Comparison of ENCODE assay signal across 9 cellular contexts in genomic region chr16:54282202-54282922, GRCh38. TPM values are rescaled to one million over a fixed set of nuclear protein-coding genes. Genes with fewer than 3 reads are reported as not detected.
A peak's percentile ranks its signal among the peaks of the same experiment; 100 is the strongest.
DNase-seq lines count a peak whose midpoint lies in the region; ATAC-seq and TF ChIP-seq lines count a peak whose summit lies in the region.
"Had no signal": no experiment of that assay in that cellular context is flagged by ENCODE, and none has a peak within 500 bp of the region (broad histone marks: within the 10 kb centered on the region; RNA-seq: fewer than 3 reads in every experiment).

No MANE protein-coding gene starts in this region.

- H3K27me3 Mint-ChIP-seq in activated CD4-positive, alpha-beta memory T cell treated with anti-CD3 and anti-CD28 coated beads for 36 hours, result peaks cover 57% of the 10 kb centered on the region
- peaks cover 62% of the 10 kb centered on the region for H3K27me3 Mint-ChIP-seq in activated CD4-positive, alpha-beta memory T cell treated with anti-CD3 and anti-CD28 coated beads, Interleukin-2, amount 10 ng/mL, durations not matched to agents 7 days and 5 days
- peaks cover 90% of the 10 kb centered on the region for H3K27me3 Mint-ChIP-seq in WTC11 (ENCODE audit: low read depth)
- peaks cover 69% of the 10 kb centered on the region for H3K27me3 Mint-ChIP-seq in stimulated activated naive CD8-positive, alpha-beta T cell treated with anti-CD3 and anti-CD28 coated beads, Interleukin-15, Interleukin-2, amounts not matched to agents 100 ng/mL and 50 ng/mL, for 24 hours

- ATAC-seq in WTC11 (peak; percentile 7), HG03571 (IDR thresholded peaks at IDR 0.05; ENCODE audit: unreplicated experiment) (no peak), GM21381 (IDR thresholded peaks at IDR 0.05; ENCODE audit: unreplicated experiment) (no peak), HG02852 (IDR thresholded peaks at IDR 0.05; ENCODE audit: unreplicated experiment) (no peak)

- peaks cover 21% of the 10 kb centered on the region for H3K4me1 Mint-ChIP-seq in activated CD4-positive, alpha-beta memory T cell treated with anti-CD3 and anti-CD28 coated beads for 36 hours (ENCODE audit: low read depth)
- peaks cover 24% of the 10 kb centered on the region for H3K4me1 Mint-ChIP-seq in activated CD4-positive, alpha-beta memory T cell treated with anti-CD3 and anti-CD28 coated beads, Interleukin-2, amount 10 ng/mL, durations not matched to agents 7 days and 5 days
- peaks cover 37% of the 10 kb centered on the region for H3K4me1 Mint-ChIP-seq in WTC11
- peaks cover 24% of the 10 kb centered on the region for H3K4me1 Mint-ChIP-seq in stimulated activated naive CD8-positive, alpha-beta T cell treated with anti-CD3 and anti-CD28 coated beads, Interleukin-15, Interleukin-2, amounts not matched to agents 100 ng/mL and 50 ng/mL, for 24 hours (ENCODE audit: low read depth)

- TF ChIP-seq CTCF in WTC11 (IDR thresholded peaks at IDR 0.05), result peak; percentile 50; the same call in 1 of the 2 replicates
- TF ChIP-seq CTCF in hepatocyte (IDR thresholded peaks at IDR 0.05; ENCODE audit: poor library complexity), result peak; percentile 80

- H4K20me1 ChIP-seq in hepatocyte (ENCODE audit: insufficient read depth, poor library complexity, severe bottlenecking), result no peaks in the 10 kb centered on the region

- H3K27ac Mint-ChIP-seq in activated CD4-positive, alpha-beta memory T cell treated with anti-CD3 and anti-CD28 coated beads for 36 hours, result no peak overlapping the region
- H3K27ac Mint-ChIP-seq in activated CD4-positive, alpha-beta memory T cell treated with anti-CD3 and anti-CD28 coated beads, Interleukin-2, amount 10 ng/mL, durations not matched to agents 7 days and 5 days, result no peak overlapping the region
- H3K27ac Mint-ChIP-seq in WTC11, result no peak overlapping the region
- H3K27ac Mint-ChIP-seq in stimulated activated naive CD8-positive, alpha-beta T cell treated with anti-CD3 and anti-CD28 coated beads, Interleukin-15, Interleukin-2, amounts not matched to agents 100 ng/mL and 50 ng/mL, for 24 hours, result no peak overlapping the region

- H3K9me3 Mint-ChIP-seq in activated CD4-positive, alpha-beta memory T cell treated with anti-CD3 and anti-CD28 coated beads for 36 hours, result no peaks in the 10 kb centered on the region
- no peaks in the 10 kb centered on the region for H3K9me3 Mint-ChIP-seq in activated CD4-positive, alpha-beta memory T cell treated with anti-CD3 and anti-CD28 coated beads, Interleukin-2, amount 10 ng/mL, durations not matched to agents 7 days and 5 days
- no peaks in the 10 kb centered on the region for H3K9me3 Mint-ChIP-seq in WTC11
- no peaks in the 10 kb centered on the region for H3K9me3 Mint-ChIP-seq in stimulated activated naive CD8-positive, alpha-beta T cell treated with anti-CD3 and anti-CD28 coated beads, Interleukin-15, Interleukin-2, amounts not matched to agents 100 ng/mL and 50 ng/mL, for 24 hours

- 8% methylated on average over 37 of the region's 42 CpGs for WGBS in hepatocyte (ENCODE audit: low lambda C conversion rate, missing lambda C conversion rate)

- DNase-seq in activated CD4-positive, alpha-beta memory T cell treated with anti-CD3 and anti-CD28 coated beads for 36 hours, result peak; percentile 52
- DNase-seq in activated CD4-positive, alpha-beta memory T cell treated with anti-CD3 and anti-CD28 coated beads, Interleukin-2, amount 10 ng/mL, durations not matched to agents 7 days and 5 days, result no peak
- peak; percentile 79 for DNase-seq in WTC11 (ENCODE audit: low spot score)
- peak; percentile 78 for DNase-seq in hepatocyte (ENCODE audit: low spot score)

- peak overlapping the region; percentile 94 for H3K4me2 ChIP-seq in hepatocyte

- no peaks in the 10 kb centered on the region for H3K79me2 ChIP-seq in hepatocyte

- H3K36me3 ChIP-seq in hepatocyte (replicated peaks; ENCODE audit: insufficient read depth, low read depth), result no peaks in the 10 kb centered on the region

- no peaks in the 10 kb centered on the region for H3K9me3 ChIP-seq in hepatocyte (ENCODE audit: low read depth)

- peak overlapping the region; percentile 18 for H3K4me3 ChIP-seq in hepatocyte

- intact Hi-C loops in activated CD4-positive, alpha-beta memory T cell treated with anti-CD3 and anti-CD28 coated beads for 36 hours (cut with micrococcal nuclease), result loop anchor here (10.0 kb wide), 2 partner anchors 338 to 728 kb away; no protein-coding TSS in a partner anchor

- POLR2A ChIA-PET in activated CD4-positive, alpha-beta memory T cell treated with anti-CD3 and anti-CD28 coated beads for 36 hours (lab: Charles Lee), result no interaction called here
- POLR2A ChIA-PET in activated CD4-positive, alpha-beta memory T cell treated with anti-CD3 and anti-CD28 coated beads, Interleukin-2, amount 10 ng/mL, durations not matched to agents 7 days and 5 days (lab: Charles Lee), result no interaction called here
- POLR2A ChIA-PET in WTC11 (lab: Charles Lee), result no interaction called here

- CTCF ChIA-PET in activated CD4-positive, alpha-beta memory T cell treated with anti-CD3 and anti-CD28 coated beads for 36 hours (lab: Charles Lee), result interaction anchor here (0.6 to 1.1 kb wide), 3 partner anchors 173 to 663 kb away, joined by 3 to 4 read pairs (median 3); no protein-coding TSS in a partner anchor
- CTCF ChIA-PET in activated CD4-positive, alpha-beta memory T cell treated with anti-CD3 and anti-CD28 coated beads, Interleukin-2, amount 10 ng/mL, durations not matched to agents 7 days and 5 days (lab: Charles Lee), result interaction anchor here (0.7 to 1.4 kb wide), 4 partner anchors 70 to 528 kb away, joined by 3 to 6 read pairs (median 4); no protein-coding TSS in a partner anchor
- CTCF ChIA-PET in WTC11 (lab: Charles Lee), result interaction anchor here (0.6 to 2.7 kb wide), 29 partner anchors 9 to 733 kb away, joined by 3 to 12 read pairs (median 4); partner anchors contain the start of gene IRX5

- H3K4me1 ChIP-seq in hepatocyte (ENCODE audit: insufficient read depth), result peaks cover 38% of the 10 kb centered on the region

- no peak overlapping the region for H3K4me3 Mint-ChIP-seq in activated CD4-positive, alpha-beta memory T cell treated with anti-CD3 and anti-CD28 coated beads for 36 hours
- no peak overlapping the region for H3K4me3 Mint-ChIP-seq in activated CD4-positive, alpha-beta memory T cell treated with anti-CD3 and anti-CD28 coated beads, Interleukin-2, amount 10 ng/mL, durations not matched to agents 7 days and 5 days
- peak overlapping the region; percentile 72 for H3K4me3 Mint-ChIP-seq in WTC11
- H3K4me3 Mint-ChIP-seq in stimulated activated naive CD8-positive, alpha-beta T cell treated with anti-CD3 and anti-CD28 coated beads, Interleukin-15, Interleukin-2, amounts not matched to agents 100 ng/mL and 50 ng/mL, for 24 hours, result peak overlapping the region; percentile 13

- H3K9me2 ChIP-seq in hepatocyte (replicated peaks; ENCODE audit: insufficient read depth), result no peaks in the 10 kb centered on the region

- peaks cover 62% of the 10 kb centered on the region for H3K27me3 ChIP-seq in hepatocyte

- no peak overlapping the region for H3K27ac ChIP-seq in hepatocyte

- no peaks in the 10 kb centered on the region for H3K36me3 Mint-ChIP-seq in activated CD4-positive, alpha-beta memory T cell treated with anti-CD3 and anti-CD28 coated beads for 36 hours
- H3K36me3 Mint-ChIP-seq in activated CD4-positive, alpha-beta memory T cell treated with anti-CD3 and anti-CD28 coated beads, Interleukin-2, amount 10 ng/mL, durations not matched to agents 7 days and 5 days (ENCODE audit: low read depth), result peaks cover 7% of the 10 kb centered on the region
- no peaks in the 10 kb centered on the region for H3K36me3 Mint-ChIP-seq in WTC11
- no peaks in the 10 kb centered on the region for H3K36me3 Mint-ChIP-seq in stimulated activated naive CD8-positive, alpha-beta T cell treated with anti-CD3 and anti-CD28 coated beads, Interleukin-15, Interleukin-2, amounts not matched to agents 100 ng/mL and 50 ng/mL, for 24 hours (ENCODE audit: low read depth)

- H2AFZ ChIP-seq in hepatocyte, result peak overlapping the region; percentile 47

TF ChIP-seq in WTC11, 78 proteins besides CTCF, POLR2A, EP300 and RAD21:
- TF ChIP-seq JAZF1 (CRISPR knock-in tag; IDR thresholded peaks at IDR 0.05) (no peak), HMGXB4 (CRISPR knock-in tag; IDR thresholded peaks at IDR 0.05) (no peak), GTF2I (CRISPR knock-in tag; conservative IDR thresholded peaks at IDR 0.05) (0 out of 2 replicates have a peak, but pooled peaks have one; percentile 42), ZNF671 (CRISPR knock-in tag; IDR thresholded peaks at IDR 0.05) (no peak)
- TF ChIP-seq, protein P1, sequence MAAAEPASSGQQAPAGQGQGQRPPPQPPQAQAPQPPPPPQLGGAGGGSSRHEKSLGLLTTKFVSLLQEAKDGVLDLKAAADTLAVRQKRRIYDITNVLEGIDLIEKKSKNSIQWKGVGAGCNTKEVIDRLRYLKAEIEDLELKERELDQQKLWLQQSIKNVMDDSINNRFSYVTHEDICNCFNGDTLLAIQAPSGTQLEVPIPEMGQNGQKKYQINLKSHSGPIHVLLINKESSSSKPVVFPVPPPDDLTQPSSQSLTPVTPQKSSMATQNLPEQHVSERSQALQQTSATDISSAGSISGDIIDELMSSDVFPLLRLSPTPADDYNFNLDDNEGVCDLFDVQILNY (CRISPR knock-in tag; IDR thresholded peaks at IDR 0.05), result no peak

RNA-seq across cellular contexts. Expression of gene IRX3, which starts 4.2 kb away (rescaled TPM):
- under 1 TPM in 1 of 2 experiments, not detected in 1; 0.27 TPM for total RNA-seq in activated CD4-positive, alpha-beta memory T cell treated with anti-CD3 and anti-CD28 coated beads for 36 hours
- 1 to 10 TPM; 1.2 to 1.6 TPM for total RNA-seq in activated CD4-positive, alpha-beta memory T cell treated with anti-CD3 and anti-CD28 coated beads, Interleukin-2, amount 10 ng/mL, durations not matched to agents 7 days and 5 days
- total RNA-seq in WTC11 (2021) (1.1 to 2.2 TPM (median 1.6 TPM) in 3 replicates), hepatocyte (1.8 and 2.8 TPM in 2 replicates)
- polyA plus RNA-seq in hepatocyte, result 4.4 and 5.2 TPM in 2 replicates
- total RNA-seq: activated CD8-positive, alpha-beta memory T cell treated with anti-CD3 and anti-CD28 coated beads for 36 hours had no signal

Comparison
In these comparisons a context has a peak if more than half of its experiments do, and no peak if none do; other contexts are left out.
1. H3K4me3 Mint-ChIP-seq: peak in WTC11 (single experiment) and stimulated activated naive CD8-positive, alpha-beta T cell treated with anti-CD3 and anti-CD28 coated beads, Interleukin-15, Interleukin-2, amounts not matched to agents 100 ng/mL and 50 ng/mL, for 24 hours (single experiment); none in activated CD4-positive, alpha-beta memory T cell treated with anti-CD3 and anti-CD28 coated beads for 36 hours (single experiment) and activated CD4-positive, alpha-beta memory T cell treated with anti-CD3 and anti-CD28 coated beads, Interleukin-2, amount 10 ng/mL, durations not matched to agents 7 days and 5 days (single experiment).